In the genomic region with DNA sequence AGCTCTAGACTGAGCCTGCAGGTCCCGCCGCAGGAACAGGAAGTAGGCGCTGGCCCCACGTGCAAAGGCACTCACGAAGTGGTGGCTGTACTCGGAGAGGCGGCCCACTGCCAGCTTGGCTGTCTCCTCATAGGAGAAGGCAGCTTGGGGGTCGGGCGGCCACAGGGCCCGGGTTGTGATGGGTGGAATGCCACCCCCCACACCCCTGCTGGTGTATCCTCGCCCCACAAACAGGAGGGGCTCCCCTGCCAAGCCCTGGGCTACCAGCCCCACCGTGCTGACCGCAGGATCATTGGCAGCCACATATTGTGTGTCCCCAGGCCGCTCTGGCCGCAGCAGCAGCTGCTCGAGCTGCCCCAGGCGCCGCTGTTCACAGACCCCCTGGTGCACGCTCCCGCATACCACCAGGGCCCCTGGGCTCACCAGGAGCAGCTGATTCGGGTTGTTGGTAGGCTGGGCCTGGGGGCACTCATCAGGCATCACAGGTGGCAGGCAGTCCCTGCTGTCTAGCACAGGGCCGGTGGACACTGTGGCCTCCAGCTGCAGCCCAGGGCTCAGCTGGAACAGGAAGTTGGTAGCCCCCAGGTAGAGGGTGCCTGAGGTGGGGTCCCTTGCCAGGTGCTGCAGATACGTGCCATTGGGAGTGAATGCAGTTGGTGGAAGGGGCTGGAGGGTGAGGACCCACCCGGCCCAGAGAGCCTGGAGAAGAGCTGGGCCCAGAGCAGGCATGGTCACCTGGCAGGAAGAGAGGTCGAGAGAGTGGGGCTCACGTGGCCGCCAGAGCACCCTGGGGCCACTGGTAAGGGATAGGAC, we compare ENCODE assay signal across 21 cellular contexts. TPM values are rescaled to one million over a fixed set of nuclear protein-coding genes. Genes with fewer than 3 reads are reported as not detected.
DNase-seq lines count a peak whose midpoint lies in the region; FAIRE-seq and TF ChIP-seq lines count a peak whose summit lies in the region.
"Had no signal": no experiment of that assay in that cellular context is flagged by ENCODE, and none has a peak within 500 bp of the region (broad histone marks: within the 10 kb centered on the region; RNA-seq: fewer than 3 reads in every experiment).

No MANE protein-coding gene starts in this region.

- POLR2A ChIA-PET in RWPE1 (lab: Yijun Ruan, JAX; ENCODE audit: low non-redundant PET), result no interaction called here

- no peaks in the 10 kb centered on the region for H3K27me3 ChIP-seq in BLaER1
- H3K27me3 ChIP-seq in endodermal cell (ENCODE audit: control insufficient read depth, insufficient read depth, low read length, poor library complexity, severe bottlenecking), result no peaks in the 10 kb centered on the region
- peaks cover 12% of the 10 kb centered on the region for H3K27me3 ChIP-seq in osteoblast (ENCODE audit: insufficient read depth, low read length)

- H3K4me1 ChIP-seq in BLaER1 (peaks cover 66% of the 10 kb centered on the region), endodermal cell (ENCODE audit: control insufficient read depth, insufficient read depth, low read length) (peaks cover 9% of the 10 kb centered on the region), osteoblast (ENCODE audit: insufficient read depth, low read length) (peaks cover 6% of the 10 kb centered on the region)

- 92 to 95% methylated on average over 11 to 27 of the region's 27 CpGs for WGBS in endodermal cell (ENCODE audit: insufficient coverage in 1 of 2, insufficient read length in 1 of 2), 2 experiments

- H3K27ac Mint-ChIP-seq in endodermal cell, result peak overlapping the region; percentile 73

- H3K4me3 ChIP-seq in BLaER1 (no peak overlapping the region), endodermal cell (ENCODE audit: low read length) (no peak overlapping the region), osteoblast (ENCODE audit: insufficient read depth, low read length) (no peak overlapping the region)
- H3K4me3 ChIP-seq: spleen had no signal

- peak overlapping the region; percentile 98 for H3K4me2 ChIP-seq in BLaER1
- no peak overlapping the region for H3K4me2 ChIP-seq in osteoblast (ENCODE audit: insufficient read depth, low read length)
- H3K4me2 ChIP-seq: KMS-11 had no signal

- H3K9ac ChIP-seq in BLaER1 (peak overlapping the region; percentile 98; the same call in 1 of the 2 replicates), endodermal cell (ENCODE audit: extremely low read depth, low read length, poor library complexity, severe bottlenecking) (no peak overlapping the region)
- H3K9ac ChIP-seq: KMS-11, parathyroid adenoma had no signal

- H3K27ac ChIP-seq in BLaER1 (peak overlapping the region; percentile 98), RWPE1 (peak overlapping the region; percentile 99), endodermal cell (ENCODE audit: low read depth, low read length) (no peak overlapping the region), osteoblast (ENCODE audit: low read depth, low read length) (no peak overlapping the region)
- H3K27ac ChIP-seq: HL-60, KMS-11, parathyroid adenoma had no signal

- no peak overlapping the region for H2AFZ ChIP-seq in osteoblast (ENCODE audit: low read length)
- H2AFZ ChIP-seq: parathyroid adenoma had no signal

- H3K36me3 ChIP-seq in BLaER1 (peaks cover 64% of the 10 kb centered on the region), endodermal cell (ENCODE audit: control insufficient read depth, insufficient read depth, low read length) (peaks cover 8% of the 10 kb centered on the region), osteoblast (ENCODE audit: insufficient read depth, low read length) (no peaks in the 10 kb centered on the region)

- H3K9me3 ChIP-seq in BLaER1 (no peaks in the 10 kb centered on the region), endodermal cell (ENCODE audit: control insufficient read depth, low read length) (no peaks in the 10 kb centered on the region), osteoblast (ENCODE audit: low read depth, low read length) (no peaks in the 10 kb centered on the region)
- H3K9me3 ChIP-seq: spleen had no signal

- peaks cover 22% of the 10 kb centered on the region for H3K36me3 Mint-ChIP-seq in endodermal cell (ENCODE audit: low read depth)

- no peak overlapping the region for H3K4me3 Mint-ChIP-seq in endodermal cell

- DNase-seq in RWPE1 (ENCODE audit: low spot score) (no peak), endodermal cell (no peak), osteoblast (ENCODE audit: insufficient read length, low spot score, missing footprints) (peak; percentile 81), GM12891 (ENCODE audit: insufficient read length, low spot score) (no peak)
- no peak for DNase-seq in stimulated activated CD4-positive, alpha-beta T cell treated with anti-CD3 and anti-CD28 coated beads, Interleukin-15, amount 100 ng/mL, for 24 hours
- no peak for DNase-seq in stimulated activated CD8-positive, alpha-beta memory T cell treated with anti-CD3 and anti-CD28 coated beads, Interleukin-4, amount 100 ng/mL, for 48 hours
- DNase-seq in stimulated activated CD4-positive, alpha-beta T cell treated with anti-CD3 and anti-CD28 coated beads, Interleukin-4, amount 100 ng/mL, for 1 hour, result no peak
- DNase-seq: activated CD4-positive, CD25-positive, alpha-beta regulatory T cell treated with anti-CD3 and anti-CD28 coated beads, Interleukin-2, amount 50 U/mL, for 72 hours; activated effector memory CD4-positive, alpha-beta T cell treated with Interleukin-2 at 50 U/mL for 16 hours; dermis blood vessel endothelial cell; erythroblast; NCI-H1694; NCI-H510A; spleen; stimulated activated naive CD4-positive, alpha-beta T cell; T-helper 9 cell had no signal

- TF ChIP-seq CTCF in RWPE1 (conservative IDR thresholded peaks at IDR 0.05; ENCODE audit: low read depth), result no peak
- no peak for TF ChIP-seq CTCF in endodermal cell (conservative IDR thresholded peaks at IDR 0.05)
- no peak for TF ChIP-seq CTCF in osteoblast (IDR thresholded peaks at IDR 0.05; ENCODE audit: extremely low read depth, low read depth, low read length)

- H4K20me1 ChIP-seq in BLaER1 (peaks cover 90% of the 10 kb centered on the region), osteoblast (ENCODE audit: insufficient read depth, low read length) (peaks cover 16% of the 10 kb centered on the region)

- no peaks in the 10 kb centered on the region for H3K27me3 Mint-ChIP-seq in endodermal cell (ENCODE audit: insufficient read depth)

- CTCF ChIA-PET in RWPE1 (lab: Yijun Ruan, JAX), result interaction anchor here (0.8 kb wide), 1 partner anchor 12 kb away, joined by 3 read pairs; no protein-coding TSS in a partner anchor

- peaks cover 31% of the 10 kb centered on the region for H3K4me1 Mint-ChIP-seq in endodermal cell

- no peak for FAIRE-seq in GM12891 (lab: Jason Lieb, UNC)
- FAIRE-seq: keratinocyte had no signal

- no peak for TF ChIP-seq POLR2A in GM12891 (IDR thresholded peaks at IDR 0.05; ENCODE audit: low read depth, low read length)

- no peaks in the 10 kb centered on the region for H3K9me3 Mint-ChIP-seq in endodermal cell

- H3K79me2 ChIP-seq in osteoblast (ENCODE audit: insufficient read depth, low read length), result no peaks in the 10 kb centered on the region
- H3K79me2 ChIP-seq: parathyroid adenoma had no signal

TF ChIP-seq in GM12891, 5 proteins besides CTCF, POLR2A, EP300 and RAD21:
- TF ChIP-seq TAF1 (IDR thresholded peaks at IDR 0.05; ENCODE audit: low read depth, low read length) (no peak), POLR2AphosphoS5 (IDR thresholded peaks at IDR 0.05; ENCODE audit: low read depth, low read length) (no peak)

RNA-seq across cellular contexts. Expression of a gene that starts 5.8 kb away (rescaled TPM):
- total RNA-seq in endodermal cell (100 to 1,000 TPM; 175 to 216 TPM), osteoblast (23.3 and 33.7 TPM in 2 replicates)
- 165 TPM for polyA plus RNA-seq in endodermal cell (2013, experiment 1 of 2)
- polyA plus RNA-seq in endodermal cell (2013, experiment 2 of 2), result 157 TPM
- 9.8 TPM for polyA plus RNA-seq in GM12891 (2012; ENCODE audit: low read depth, missing spikeins)

RNA-seq across cellular contexts. Expression of a gene that starts 15.8 kb away (rescaled TPM):
- total RNA-seq in endodermal cell (10 to 100 TPM; 14.5 to 14.6 TPM), osteoblast (13.3 and 17.4 TPM in 2 replicates)
- polyA plus RNA-seq in endodermal cell (2013, experiment 1 of 2), result 15.2 TPM
- 14.4 TPM for polyA plus RNA-seq in endodermal cell (2013, experiment 2 of 2)
- polyA plus RNA-seq in GM12891 (2012; ENCODE audit: low read depth, missing spikeins), result 15.6 TPM

RNA-seq across cellular contexts. Expression of a gene that starts 16.0 kb away (rescaled TPM):
- 100 to 1,000 TPM; 290 to 326 TPM for total RNA-seq in endodermal cell
- 420 TPM for polyA plus RNA-seq in endodermal cell (2013, experiment 1 of 2)
- polyA plus RNA-seq in endodermal cell (2013, experiment 2 of 2), result 414 TPM
- 128 and 135 TPM in 2 replicates for total RNA-seq in osteoblast
- 678 TPM for polyA plus RNA-seq in GM12891 (2012; ENCODE audit: low read depth, missing spikeins)

RNA-seq across cellular contexts. Expression of a gene that starts 22.4 kb away (rescaled TPM):
- total RNA-seq in endodermal cell, result 10 to 100 TPM; 11.7 to 16.1 TPM
- 11.6 TPM for polyA plus RNA-seq in endodermal cell (2013, experiment 1 of 2)
- polyA plus RNA-seq in endodermal cell (2013, experiment 2 of 2), result 15.2 TPM
- 5.0 and 5.1 TPM in 2 replicates for total RNA-seq in osteoblast
- 6.0 TPM for polyA plus RNA-seq in GM12891 (2012; ENCODE audit: low read depth, missing spikeins)

RNA-seq across cellular contexts. Expression of a gene that starts 52.1 kb away (rescaled TPM):
- total RNA-seq in endodermal cell (1 to 10 TPM in 1 of 2 donors, under 1 TPM in 1; 0.13 to 1.4 TPM), osteoblast (not detected in 2 replicates)
- polyA plus RNA-seq in endodermal cell (2013, experiment 1 of 2), result 0.61 TPM
- 0.62 TPM for polyA plus RNA-seq in endodermal cell (2013, experiment 2 of 2)
- not detected for polyA plus RNA-seq in GM12891 (2012; ENCODE audit: low read depth, missing spikeins)
- total RNA-seq: dermis blood vessel endothelial cell had no signal
- polyA plus RNA-seq: keratinocyte, spleen had no signal

Comparison
In these comparisons a context has a peak if more than half of its experiments do, and no peak if none do; other contexts are left out.
1. H3K27ac ChIP-seq: peak in BLaER1 (single experiment) and RWPE1 (single experiment); none in endodermal cell (single experiment) and osteoblast (single experiment).